22 cellular contexts compared by ENCODE assay signal in the genomic region with DNA sequence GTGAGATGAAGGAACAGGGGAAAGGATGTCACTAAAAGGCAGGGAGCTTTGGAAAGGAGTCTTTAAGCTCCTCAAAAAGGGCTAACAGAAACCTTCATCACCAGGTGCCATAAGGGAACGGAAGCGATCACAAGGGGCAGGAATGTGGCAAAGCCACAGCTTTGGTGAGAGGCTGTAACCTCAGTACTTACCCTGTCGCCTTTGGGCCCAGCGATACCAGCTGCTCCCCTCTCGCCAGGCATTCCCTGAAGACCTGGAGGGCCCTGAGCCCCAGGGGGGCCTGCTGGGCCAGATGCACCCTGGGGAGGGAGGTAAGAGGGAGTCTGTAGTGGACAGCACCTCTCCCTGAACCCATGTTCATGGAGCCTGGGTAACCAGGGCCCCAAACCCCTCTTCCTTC. TPM values are rescaled to one million over a fixed set of nuclear protein-coding genes. Genes with fewer than 3 reads are reported as not detected.
"Had no signal": no experiment of that assay in that cellular context is flagged by ENCODE, and none has a peak within 500 bp of the region (broad histone marks: within the 10 kb centered on the region; RNA-seq: fewer than 3 reads in every experiment).

No MANE protein-coding gene starts in this region.

- H3K27me3 ChIP-seq: adrenal gland had no signal

- H3K4me1 Mint-ChIP-seq: activated CD4-positive, alpha-beta T cell treated with anti-CD3 and anti-CD28 coated beads for 36 hours; T-cell had no signal

- H3K27ac Mint-ChIP-seq: activated CD4-positive, alpha-beta T cell treated with anti-CD3 and anti-CD28 coated beads for 36 hours; activated CD8-positive, alpha-beta T cell treated with anti-CD3 and anti-CD28 coated beads, Interleukin-2, amount 10 ng/mL, durations not matched to agents 7 days and 5 days; activated naive CD8-positive, alpha-beta T cell treated with anti-CD3 and anti-CD28 coated beads, Interleukin-2, amount 10 ng/mL, durations not matched to agents 7 days and 5 days; T-cell had no signal

- H3K4me3 Mint-ChIP-seq: activated CD4-positive, alpha-beta T cell treated with anti-CD3 and anti-CD28 coated beads for 36 hours; activated CD8-positive, alpha-beta T cell treated with anti-CD3 and anti-CD28 coated beads, Interleukin-2, amount 10 ng/mL, durations not matched to agents 7 days and 5 days; activated naive CD8-positive, alpha-beta T cell treated with anti-CD3 and anti-CD28 coated beads, Interleukin-2, amount 10 ng/mL, durations not matched to agents 7 days and 5 days; T-cell had no signal

- H3K36me3 Mint-ChIP-seq: activated naive CD8-positive, alpha-beta T cell treated with anti-CD3 and anti-CD28 coated beads, Interleukin-2, amount 10 ng/mL, durations not matched to agents 7 days and 5 days; T-cell had no signal

- H3K4me1 ChIP-seq: adrenal gland had no signal

- H3K9me3 ChIP-seq: adrenal gland had no signal

- H3K36me3 ChIP-seq: adrenal gland had no signal

- H3K9me3 Mint-ChIP-seq: activated naive CD8-positive, alpha-beta T cell treated with anti-CD3 and anti-CD28 coated beads, Interleukin-2, amount 10 ng/mL, durations not matched to agents 7 days and 5 days; T-cell had no signal

- H3K4me3 ChIP-seq: adrenal gland, PC-9 had no signal

- H3K27ac ChIP-seq: adrenal gland, PC-9 had no signal

- ATAC-seq: activated CD4-positive, alpha-beta T cell treated with anti-CD3 and anti-CD28 coated beads for 36 hours; activated CD8-positive, alpha-beta T cell treated with anti-CD3 and anti-CD28 coated beads, Interleukin-2, amount 10 ng/mL, durations not matched to agents 7 days and 5 days; T-cell had no signal

- H3K27me3 Mint-ChIP-seq: activated CD4-positive, alpha-beta T cell treated with anti-CD3 and anti-CD28 coated beads for 36 hours had no signal

- DNase-seq: activated CD4-positive, alpha-beta T cell treated with anti-CD3 and anti-CD28 coated beads for 36 hours; activated CD4-positive, alpha-beta T cell treated with anti-CD3 and anti-CD28 coated beads, Interleukin-2, amount 50 U/mL, for 4 hours; activated CD4-positive, CD25-positive, alpha-beta regulatory T cell; activated CD8-positive, alpha-beta memory T cell treated with anti-CD3 and anti-CD28 coated beads, Interleukin-2, amount 50 U/mL, for 48 hours; activated CD8-positive, alpha-beta T cell treated with anti-CD3 and anti-CD28 coated beads, Interleukin-2, amount 10 ng/mL, durations not matched to agents 7 days and 5 days; activated naive CD4-positive, alpha-beta T cell treated with anti-CD3 and anti-CD28 coated beads, Interleukin-2, amount 50 U/mL, for 16 hours; activated naive CD8-positive, alpha-beta T cell treated with anti-CD3 and anti-CD28 coated beads, Interleukin-2, amount 10 ng/mL, durations not matched to agents 7 days and 5 days; activated T-cell treated with anti-CD3 and anti-CD28 coated beads, Interleukin-2, amount 50 U/mL, for 1 hour; adrenal gland; anterior cingulate cortex; caudate nucleus; Kasumi-1; KBM-7; NCI-H1048; NCI-H1930; NCI-H446; NCI-H524; PC-9; SIG-M5; T-cell; T-helper 2 cell; T1000 had no signal

RNA-seq across cellular contexts. Expression of gene COL2A1, which starts 22.0 kb away (rescaled TPM):
- total RNA-seq: activated CD8-positive, alpha-beta T cell treated with anti-CD3 and anti-CD28 coated beads, Interleukin-2, amount 10 ng/mL, durations not matched to agents 7 days and 5 days; activated naive CD8-positive, alpha-beta T cell treated with anti-CD3 and anti-CD28 coated beads, Interleukin-2, amount 10 ng/mL, durations not matched to agents 7 days and 5 days; PC-9; T-cell had no signal
